ENCODE assay signal across 1 cellular context in the genomic region with DNA sequence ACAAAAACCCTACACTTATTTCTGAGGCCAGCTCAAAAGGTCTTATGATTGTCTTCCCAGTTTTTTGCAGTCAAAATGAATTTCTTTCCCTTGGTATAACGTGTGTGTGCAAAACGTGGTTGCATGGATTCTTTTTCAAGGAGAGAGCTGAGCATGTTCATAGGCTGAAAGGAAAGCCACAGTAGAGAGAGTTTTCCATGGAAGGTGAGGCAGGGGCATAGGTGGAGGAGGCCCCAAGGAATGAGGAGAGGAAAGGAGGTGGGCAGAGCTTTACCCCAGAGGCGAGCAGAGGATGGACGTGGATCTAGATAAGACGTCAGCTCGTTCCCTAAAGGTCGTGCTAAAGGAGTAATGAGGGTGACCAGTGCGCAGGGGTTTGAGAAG.
TF ChIP-seq lines count a peak whose summit lies in the region.

No MANE protein-coding gene starts in this region.

TF ChIP-seq in HCT116, 20 proteins besides CTCF, POLR2A, EP300 and RAD21 (continued from another document):
- TF ChIP-seq, protein P1, sequence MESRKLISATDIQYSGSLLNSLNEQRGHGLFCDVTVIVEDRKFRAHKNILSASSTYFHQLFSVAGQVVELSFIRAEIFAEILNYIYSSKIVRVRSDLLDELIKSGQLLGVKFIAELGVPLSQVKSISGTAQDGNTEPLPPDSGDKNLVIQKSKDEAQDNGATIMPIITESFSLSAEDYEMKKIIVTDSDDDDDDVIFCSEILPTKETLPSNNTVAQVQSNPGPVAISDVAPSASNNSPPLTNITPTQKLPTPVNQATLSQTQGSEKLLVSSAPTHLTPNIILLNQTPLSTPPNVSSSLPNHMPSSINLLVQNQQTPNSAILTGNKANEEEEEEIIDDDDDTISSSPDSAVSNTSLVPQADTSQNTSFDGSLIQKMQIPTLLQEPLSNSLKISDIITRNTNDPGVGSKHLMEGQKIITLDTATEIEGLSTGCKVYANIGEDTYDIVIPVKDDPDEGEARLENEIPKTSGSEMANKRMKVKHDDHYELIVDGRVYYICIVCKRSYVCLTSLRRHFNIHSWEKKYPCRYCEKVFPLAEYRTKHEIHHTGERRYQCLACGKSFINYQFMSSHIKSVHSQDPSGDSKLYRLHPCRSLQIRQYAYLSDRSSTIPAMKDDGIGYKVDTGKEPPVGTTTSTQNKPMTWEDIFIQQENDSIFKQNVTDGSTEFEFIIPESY (IDR thresholded peaks at IDR 0.05; ENCODE audit: extremely low read depth, insufficient replicate concordance, low read length) = no peak
- TF ChIP-seq SP1 (IDR thresholded peaks at IDR 0.05; ENCODE audit: low read depth) (no peak), ZNF274 (IDR thresholded peaks at IDR 0.05; ENCODE audit: low read depth, low read length) (no peak), TCF7L2 (IDR thresholded peaks at IDR 0.05; ENCODE audit: borderline replicate concordance, extremely low read depth, insufficient read depth, insufficient read length) (no peak)
